Comparison of ENCODE assay signal across 8 cellular contexts in the genomic region with DNA sequence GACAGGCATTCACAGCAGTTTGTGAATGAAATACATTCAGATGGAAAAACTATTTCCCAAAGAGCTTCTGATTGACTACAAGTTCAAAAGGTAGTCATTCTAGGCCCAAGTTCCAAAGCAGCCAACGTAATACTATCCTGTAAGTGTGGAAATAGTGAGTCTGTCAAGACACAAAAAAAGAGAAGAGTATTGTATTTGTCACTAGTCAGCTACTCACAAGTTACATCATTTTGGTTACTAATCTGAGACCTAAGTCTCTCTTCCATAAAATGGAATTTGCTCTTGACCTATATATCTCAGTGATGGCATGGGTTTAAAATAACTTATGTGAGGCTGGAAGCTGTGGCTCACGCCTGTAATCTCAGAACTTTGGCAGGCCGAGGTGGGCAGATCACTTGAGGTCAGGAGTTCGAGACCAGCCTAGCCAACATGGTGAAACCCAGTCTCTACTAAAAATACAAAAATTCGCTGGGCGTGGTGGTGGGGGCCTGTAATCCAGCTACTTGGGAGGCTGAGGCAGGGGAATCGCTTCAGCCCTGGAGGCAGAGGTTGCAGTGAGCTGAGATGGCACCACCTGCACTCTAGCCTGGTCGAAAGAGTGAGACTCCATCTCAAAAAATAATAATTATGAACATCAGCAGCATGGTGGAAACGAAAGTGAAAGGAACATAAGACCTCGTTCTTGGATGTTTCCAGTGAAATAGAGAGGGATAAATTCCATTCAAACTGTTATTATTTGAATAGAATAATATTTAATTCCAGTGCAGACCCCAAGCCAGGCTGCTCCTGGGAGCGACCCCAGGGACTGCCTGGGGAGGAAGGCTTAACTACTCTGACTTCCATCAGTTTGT. TPM values are rescaled to one million over a fixed set of nuclear protein-coding genes. Genes with fewer than 3 reads are reported as not detected.
DNase-seq lines count a peak whose midpoint lies in the region; ATAC-seq and TF ChIP-seq lines count a peak whose summit lies in the region.

No MANE protein-coding gene starts in this region.

- POLR2A ChIA-PET in activated CD4-positive, alpha-beta T cell treated with anti-CD3 and anti-CD28 coated beads for 36 hours (lab: Charles Lee): interaction anchor here (0.6 to 1.1 kb wide), 5 partner anchors 10 to 478 kb away, joined by 3 to 7 read pairs (median 3); no protein-coding TSS in a partner anchor
- POLR2A ChIA-PET in activated CD4-positive, alpha-beta memory T cell treated with anti-CD3 and anti-CD28 coated beads for 36 hours (lab: Charles Lee): interaction anchor here (0.7 to 2.3 kb wide), 3 partner anchors 23 to 73 kb away, joined by 3 to 7 read pairs (median 5); partner anchors contain the start of gene C16orf46

- H3K4me1 Mint-ChIP-seq in activated CD4-positive, alpha-beta T cell treated with anti-CD3 and anti-CD28 coated beads for 36 hours: peaks cover 73% of the 10 kb centered on the region
- H3K4me1 Mint-ChIP-seq in activated CD4-positive, alpha-beta memory T cell treated with anti-CD3 and anti-CD28 coated beads for 36 hours (ENCODE audit: low read depth): peaks cover 66% of the 10 kb centered on the region
- H3K4me1 Mint-ChIP-seq in glutamatergic neuron (ENCODE audit: low read depth, unreplicated experiment): peaks cover 11% of the 10 kb centered on the region
- peaks cover 78% of the 10 kb centered on the region for H3K4me1 Mint-ChIP-seq in stimulated activated naive CD8-positive, alpha-beta T cell treated with anti-CD3 and anti-CD28 coated beads, Interleukin-15, amount 100 ng/mL, for 72 hours

- peak; percentile 7 for ATAC-seq in activated CD4-positive, alpha-beta T cell treated with anti-CD3 and anti-CD28 coated beads for 36 hours
- no peak for ATAC-seq in stimulated activated naive CD8-positive, alpha-beta T cell treated with anti-CD3 and anti-CD28 coated beads, Interleukin-15, amount 100 ng/mL, for 72 hours
- ATAC-seq in HG03432 (IDR thresholded peaks at IDR 0.05; ENCODE audit: unreplicated experiment): no peak

- peak; percentile 47 for DNase-seq in activated CD4-positive, alpha-beta T cell treated with anti-CD3 and anti-CD28 coated beads for 36 hours
- DNase-seq in activated CD4-positive, alpha-beta T cell treated with anti-CD3 and anti-CD28 coated beads for 1 hour: no peak
- DNase-seq in activated CD4-positive, alpha-beta memory T cell treated with anti-CD3 and anti-CD28 coated beads for 36 hours: peak; percentile 59
- DNase-seq in glutamatergic neuron: no peak
- no peak for DNase-seq in stimulated activated naive CD8-positive, alpha-beta T cell treated with anti-CD3 and anti-CD28 coated beads, Interleukin-15, amount 100 ng/mL, for 72 hours
- no peak for DNase-seq in activated gamma-delta T cell treated with Interleukin-2 at 50 U/mL for 16 hours
- DNase-seq in UCSD-AML1 (lab: John Stamatoyannopoulos, UW; ENCODE audit: unreplicated experiment): no peak

- no peaks in the 10 kb centered on the region for H3K27me3 Mint-ChIP-seq in activated CD4-positive, alpha-beta T cell treated with anti-CD3 and anti-CD28 coated beads for 36 hours
- H3K27me3 Mint-ChIP-seq in activated CD4-positive, alpha-beta memory T cell treated with anti-CD3 and anti-CD28 coated beads for 36 hours: no peaks in the 10 kb centered on the region
- peaks cover 5% of the 10 kb centered on the region for H3K27me3 Mint-ChIP-seq in glutamatergic neuron (ENCODE audit: unreplicated experiment)
- no peaks in the 10 kb centered on the region for H3K27me3 Mint-ChIP-seq in stimulated activated naive CD8-positive, alpha-beta T cell treated with anti-CD3 and anti-CD28 coated beads, Interleukin-15, amount 100 ng/mL, for 72 hours

- H3K36me3 Mint-ChIP-seq in activated CD4-positive, alpha-beta T cell treated with anti-CD3 and anti-CD28 coated beads for 36 hours (ENCODE audit: low read depth): peaks cover 37% of the 10 kb centered on the region
- peaks cover 16% of the 10 kb centered on the region for H3K36me3 Mint-ChIP-seq in activated CD4-positive, alpha-beta memory T cell treated with anti-CD3 and anti-CD28 coated beads for 36 hours
- peaks cover 12% of the 10 kb centered on the region for H3K36me3 Mint-ChIP-seq in glutamatergic neuron (ENCODE audit: unreplicated experiment)

- CTCF ChIA-PET in activated CD4-positive, alpha-beta T cell treated with anti-CD3 and anti-CD28 coated beads for 36 hours (lab: Charles Lee): interaction anchor here (0.7 to 3.2 kb wide), 20 partner anchors 10 to 199 kb away, joined by 3 to 27 read pairs (median 4); partner anchors contain the start of genes ATMIN and C16orf46
- CTCF ChIA-PET in activated CD4-positive, alpha-beta memory T cell treated with anti-CD3 and anti-CD28 coated beads for 36 hours (lab: Charles Lee): interaction anchor here (0.6 to 8.5 kb wide), 20 partner anchors 7 to 733 kb away, joined by 3 to 139 read pairs (median 3); partner anchors contain the start of genes ATMIN and C16orf46

- H3K27ac Mint-ChIP-seq in activated CD4-positive, alpha-beta T cell treated with anti-CD3 and anti-CD28 coated beads for 36 hours: peak overlapping the region; percentile 83
- H3K27ac Mint-ChIP-seq in activated CD4-positive, alpha-beta memory T cell treated with anti-CD3 and anti-CD28 coated beads for 36 hours: peak overlapping the region; percentile 83
- peak overlapping the region; percentile 46 for H3K27ac Mint-ChIP-seq in glutamatergic neuron (ENCODE audit: unreplicated experiment)
- H3K27ac Mint-ChIP-seq in stimulated activated naive CD8-positive, alpha-beta T cell treated with anti-CD3 and anti-CD28 coated beads, Interleukin-15, amount 100 ng/mL, for 72 hours: peak overlapping the region; percentile 89 to 91

- TF ChIP-seq CTCF in glutamatergic neuron (IDR thresholded peaks at IDR 0.05; ENCODE audit: partially characterized antibody, unreplicated experiment): no peak

- intact Hi-C loops in activated CD4-positive, alpha-beta T cell treated with anti-CD3 and anti-CD28 coated beads for 36 hours (cut with DNase I, micrococcal nuclease): loop anchor here (10.0 kb wide), 4 partner anchors 199 to 631 kb away; partner anchors contain the start of genes CDYL2 (in 1 of the 2) and GAN (in 1 of the 2)
- intact Hi-C loops in activated CD4-positive, alpha-beta memory T cell treated with anti-CD3 and anti-CD28 coated beads for 36 hours (cut with micrococcal nuclease): loop anchor here (1.0 to 10.0 kb wide), 4 partner anchors 92 to 1651 kb away; partner anchors contain the start of genes GAN and GCSH

- peaks cover 2% of the 10 kb centered on the region for H3K9me3 Mint-ChIP-seq in activated CD4-positive, alpha-beta T cell treated with anti-CD3 and anti-CD28 coated beads for 36 hours (ENCODE audit: low read depth)
- H3K9me3 Mint-ChIP-seq in activated CD4-positive, alpha-beta memory T cell treated with anti-CD3 and anti-CD28 coated beads for 36 hours: no peaks in the 10 kb centered on the region
- H3K9me3 Mint-ChIP-seq in glutamatergic neuron (ENCODE audit: unreplicated experiment): peaks cover 16% of the 10 kb centered on the region
- H3K9me3 Mint-ChIP-seq in stimulated activated naive CD8-positive, alpha-beta T cell treated with anti-CD3 and anti-CD28 coated beads, Interleukin-15, amount 100 ng/mL, for 72 hours: peaks cover 0 to 10% of the 10 kb centered on the region in 2 donors

- peak overlapping the region; percentile 98 for H3K4me3 Mint-ChIP-seq in activated CD4-positive, alpha-beta T cell treated with anti-CD3 and anti-CD28 coated beads for 36 hours
- H3K4me3 Mint-ChIP-seq in activated CD4-positive, alpha-beta memory T cell treated with anti-CD3 and anti-CD28 coated beads for 36 hours: peak overlapping the region; percentile 88
- no peak overlapping the region for H3K4me3 Mint-ChIP-seq in glutamatergic neuron (ENCODE audit: unreplicated experiment)
- H3K4me3 Mint-ChIP-seq in stimulated activated naive CD8-positive, alpha-beta T cell treated with anti-CD3 and anti-CD28 coated beads, Interleukin-15, amount 100 ng/mL, for 72 hours: peak overlapping the region; percentile 96 to 97

RNA-seq across cellular contexts. Expression of gene CMC2, which starts 2.9 kb away (rescaled TPM):
- total RNA-seq in activated CD4-positive, alpha-beta T cell treated with anti-CD3 and anti-CD28 coated beads for 36 hours: 100 to 1,000 TPM in 1 of 2 experiments, 10 to 100 TPM in 1; 100.0 to 114 TPM
- 100 to 1,000 TPM; 147 to 148 TPM for total RNA-seq in activated CD4-positive, alpha-beta memory T cell treated with anti-CD3 and anti-CD28 coated beads for 36 hours
- total RNA-seq in glutamatergic neuron (ENCODE audit: unreplicated experiment): 76.2 TPM

RNA-seq across cellular contexts. Expression of gene CENPN, which starts 3.2 kb away (rescaled TPM):
- 10 to 100 TPM; 45.7 to 56.3 TPM for total RNA-seq in activated CD4-positive, alpha-beta T cell treated with anti-CD3 and anti-CD28 coated beads for 36 hours
- total RNA-seq in activated CD4-positive, alpha-beta memory T cell treated with anti-CD3 and anti-CD28 coated beads for 36 hours: 10 to 100 TPM; 71.9 to 76.0 TPM
- 9.2 TPM for total RNA-seq in glutamatergic neuron (ENCODE audit: unreplicated experiment)

RNA-seq across cellular contexts. Expression of gene ATMIN, which starts 31.8 kb away (rescaled TPM):
- total RNA-seq in activated CD4-positive, alpha-beta T cell treated with anti-CD3 and anti-CD28 coated beads for 36 hours: 10 to 100 TPM; 20.3 to 31.2 TPM
- total RNA-seq in activated CD4-positive, alpha-beta memory T cell treated with anti-CD3 and anti-CD28 coated beads for 36 hours: 10 to 100 TPM; 19.3 to 21.3 TPM
- total RNA-seq in glutamatergic neuron (ENCODE audit: unreplicated experiment): 61.5 TPM

Comparison
In these comparisons a context has a peak if more than half of its experiments do, and no peak if none do; other contexts are left out.
1. DNase-seq: peak in activated CD4-positive, alpha-beta T cell treated with anti-CD3 and anti-CD28 coated beads for 36 hours (single experiment) and activated CD4-positive, alpha-beta memory T cell treated with anti-CD3 and anti-CD28 coated beads for 36 hours (single experiment); none in activated CD4-positive, alpha-beta T cell treated with anti-CD3 and anti-CD28 coated beads for 1 hour (single experiment), glutamatergic neuron (single experiment), stimulated activated naive CD8-positive, alpha-beta T cell treated with anti-CD3 and anti-CD28 coated beads, Interleukin-15, amount 100 ng/mL, for 72 hours (0 of 2), activated gamma-delta T cell treated with Interleukin-2 at 50 U/mL for 16 hours (single experiment) and UCSD-AML1 (single experiment).
2. Peak in every context shown above with its lines, with median percentiles within 50 percentile points of each other: H3K27ac Mint-ChIP-seq.